In the genomic region with DNA sequence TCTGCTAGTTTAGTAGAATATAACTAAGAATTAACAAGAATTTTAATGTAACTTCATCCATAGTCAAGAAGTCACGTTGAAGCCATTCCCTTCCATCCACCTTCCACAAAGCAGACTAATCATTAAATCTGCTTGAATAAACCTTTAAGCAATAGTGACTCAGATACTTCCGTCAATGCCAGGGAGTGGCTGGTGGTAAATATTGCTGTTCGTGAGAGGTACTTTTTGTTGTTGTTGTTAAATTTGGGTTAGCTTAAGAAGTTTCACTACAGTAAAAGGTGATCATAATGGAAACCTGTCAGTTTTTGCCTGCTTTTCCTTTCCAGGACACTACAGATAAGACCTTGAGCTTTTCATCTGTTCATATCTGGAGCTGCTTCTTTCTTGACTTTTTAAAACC, we compare ENCODE assay signal across 16 cellular contexts.
DNase-seq lines count a peak whose midpoint lies in the region; ATAC-seq and TF ChIP-seq lines count a peak whose summit lies in the region.
"Had no signal": no experiment of that assay in that cellular context is flagged by ENCODE, and none has a peak within 500 bp of the region (broad histone marks: within the 10 kb centered on the region; RNA-seq: fewer than 3 reads in every experiment).

No MANE protein-coding gene starts in this region.

- TF ChIP-seq CTCF in GM12864 (IDR thresholded peaks at IDR 0.05; ENCODE audit: low read depth, low read length, missing control alignments), result no peak

- no peak overlapping the region for H3K4me3 ChIP-seq in GM12864 (ENCODE audit: low read depth, low read length)
- H3K4me3 ChIP-seq: mucosa of descending colon, thoracic aorta had no signal

- ATAC-seq in GM19397 (IDR thresholded peaks at IDR 0.05; ENCODE audit: unreplicated experiment) (peak; percentile 39), HG02852 (IDR thresholded peaks at IDR 0.05; ENCODE audit: unreplicated experiment) (peak; percentile 78), HG02970 (IDR thresholded peaks at IDR 0.05; ENCODE audit: low FRiP score, unreplicated experiment) (no peak)
- ATAC-seq: HCT116, mucosa of descending colon had no signal

- intact Hi-C loops in head of caudate nucleus (cut with DNase I), result no loop called here

- DNase-seq in GM12864 (ENCODE audit: low read depth), result peak; percentile 80
- peak; percentile 28 for DNase-seq in NCI-H460 (ENCODE audit: extremely low read depth, low read depth)
- no peak for DNase-seq in T-helper 2 cell
- DNase-seq in head of caudate nucleus, result no peak
- DNase-seq in stimulated activated CD4-positive, alpha-beta T cell treated with anti-CD3 and anti-CD28 coated beads, Interleukin-2, amount 100 ng/mL, for 48 hours, result no peak
- DNase-seq: ACHN; activated CD4-positive, alpha-beta T cell treated with anti-CD3 and anti-CD28 coated beads, Interleukin-2, amount 10 ng/mL, durations not matched to agents 7 days and 5 days; activated T-cell treated with anti-CD3 and anti-CD28 coated beads, Interleukin-2, amount 50 U/mL, for 24 hours; mucosa of descending colon; NCI-H510A treated with DMSO at 0.1 percent for 48 hours; T-helper 9 cell had no signal

Comparison
In these comparisons a context has a peak if more than half of its experiments do, and no peak if none do; other contexts are left out.
1. DNase-seq: peak in GM12864 (single experiment) and NCI-H460 (single experiment); none in T-helper 2 cell (0 of 5), head of caudate nucleus (0 of 42) and stimulated activated CD4-positive, alpha-beta T cell treated with anti-CD3 and anti-CD28 coated beads, Interleukin-2, amount 100 ng/mL, for 48 hours (0 of 2).